In genomic region chr20:19114410-19114809, GRCh38 we compare ENCODE assay signal across 21 cellular contexts.
DNase-seq lines count a peak whose midpoint lies in the region; ATAC-seq, FAIRE-seq and TF ChIP-seq lines count a peak whose summit lies in the region.
"Had no signal": no experiment of that assay in that cellular context is flagged by ENCODE, and none has a peak within 500 bp of the region (broad histone marks: within the 10 kb centered on the region; RNA-seq: fewer than 3 reads in every experiment).

No MANE protein-coding gene starts in this region.

- TF ChIP-seq POLR2A in Raji (IDR thresholded peaks at IDR 0.05; ENCODE audit: insufficient read depth, low read depth, low read length) (peak; percentile 36; the same call in 1 of the 2 replicates), sigmoid colon (IDR thresholded peaks at IDR 0.05) (no peak)

- intact Hi-C loops in left colon (cut with DNase I, micrococcal nuclease) (no loop called here), sigmoid colon (cut with DNase I) (no loop called here)

- no peak overlapping the region for H3K27ac ChIP-seq in sigmoid colon
- H3K27ac ChIP-seq: BLaER1 treated with 17β-estradiol and CSF1 and Interleukin-3, amounts not matched to agents 10 nM and 100 nM; ovary; RWPE1 had no signal

- WGBS in sigmoid colon, 2 donors, result 33 to 58% methylated on average over 2 of the region's 2 CpGs

- H3K9me3 ChIP-seq in sigmoid colon, result no peaks in the 10 kb centered on the region
- H3K9me3 ChIP-seq: ovary had no signal

- H3K4me1 ChIP-seq in sigmoid colon, result peaks cover 0 to 29% (median 24%) of the 10 kb centered on the region in 4 donors
- H3K4me1 ChIP-seq: BLaER1 treated with 17β-estradiol and CSF1 and Interleukin-3, amounts not matched to agents 10 nM and 100 nM had no signal

- H3K36me3 ChIP-seq in sigmoid colon, result no peaks in the 10 kb centered on the region
- H3K36me3 ChIP-seq: BLaER1 treated with 17β-estradiol and CSF1 and Interleukin-3, amounts not matched to agents 10 nM and 100 nM; ovary had no signal

- peak; percentile 52 for ATAC-seq in GM21526 (IDR thresholded peaks at IDR 0.05; ENCODE audit: low FRiP score, unreplicated experiment)
- ATAC-seq in left colon, result peak; percentile 58
- ATAC-seq: naive thymus-derived CD4-positive, alpha-beta T cell; right cardiac atrium had no signal

- no peak overlapping the region for H3K4me3 ChIP-seq in sigmoid colon
- H3K4me3 ChIP-seq: BLaER1 treated with 17β-estradiol and CSF1 and Interleukin-3, amounts not matched to agents 10 nM and 100 nM; ovary had no signal

- no peak for FAIRE-seq in urothelium cell line (lab: Jason Lieb, UNC)

- H3K27me3 ChIP-seq in sigmoid colon, result no peaks in the 10 kb centered on the region
- H3K27me3 ChIP-seq: BLaER1 treated with 17β-estradiol and CSF1 and Interleukin-3, amounts not matched to agents 10 nM and 100 nM; ovary had no signal

- TF ChIP-seq CTCF in sigmoid colon (IDR thresholded peaks at IDR 0.05), result no peak

- TF ChIP-seq EP300 in sigmoid colon (IDR thresholded peaks at IDR 0.05), result no peak

- DNase-seq in NCI-H2171 treated with DMSO at 0.1 percent for 48 hours (lab: John Stamatoyannopoulos, UW) (peak; percentile 6), NCI-H2171 (lab: John Stamatoyannopoulos, UW) (no peak), left colon (no peak), sigmoid colon (no peak), RPMI8226 (no peak), urothelium cell line (ENCODE audit: low spot score) (no peak)
- DNase-seq: activated naive CD4-positive, alpha-beta T cell treated with anti-CD3 and anti-CD28 coated beads, Interleukin-2, amount 50 U/mL, for 16 hours; anterior cingulate cortex; central memory CD4-positive, alpha-beta T cell; GDM1; HCEC 1CT; mesenchymal stem cell; MM.1S; naive thymus-derived CD4-positive, alpha-beta T cell; NCI-H1694 treated with DMSO at 0.1 percent for 48 hours; ovary; right cardiac atrium had no signal
